In genomic region chr16:78608305-78608776, GRCh38 we compare ENCODE assay signal across 17 cellular contexts.
DNase-seq lines count a peak whose midpoint lies in the region; ATAC-seq and TF ChIP-seq lines count a peak whose summit lies in the region.
"Had no signal": no experiment of that assay in that cellular context is flagged by ENCODE, and none has a peak within 500 bp of the region (broad histone marks: within the 10 kb centered on the region; RNA-seq: fewer than 3 reads in every experiment).

No MANE protein-coding gene starts in this region.

- H3K27me3 Mint-ChIP-seq in chondrocyte (ENCODE audit: low read depth) (no peaks in the 10 kb centered on the region), nephron progenitor cell (ENCODE audit: low read depth, poor library complexity) (peaks cover 8% of the 10 kb centered on the region)
- H3K27me3 Mint-ChIP-seq: stimulated activated naive CD8-positive, alpha-beta T cell treated with anti-CD3 and anti-CD28 coated beads, Interleukin-15, Interleukin-2, amounts not matched to agents 100 ng/mL and 50 ng/mL, for 24 hours had no signal

- DNase-seq in chondrocyte (ENCODE audit: low spot score) (no peak), left ventricle myocardium superior (no peak), nephron progenitor cell (peak; percentile 74), thoracic aorta (ENCODE audit: low spot score) (no peak), T-helper 9 cell (no peak)
- no peak for DNase-seq in stimulated activated CD4-positive, alpha-beta T cell treated with anti-CD3 and anti-CD28 coated beads, Interleukin-4, amount 100 ng/mL, for 4 hours
- no peak for DNase-seq in stimulated activated CD4-positive, alpha-beta T cell treated with anti-CD3 and anti-CD28 coated beads, Interleukin-2, amount 100 ng/mL, for 48 hours
- DNase-seq: colonic mucosa, GM23248, NCI-H187 treated with DMSO at 0.1 percent for 48 hours, NCI-H69, Peyer's patch had no signal

- H3K9me3 Mint-ChIP-seq in chondrocyte (ENCODE audit: low read depth), result peaks cover 3% of the 10 kb centered on the region
- H3K9me3 Mint-ChIP-seq in nephron progenitor cell, result no peaks in the 10 kb centered on the region
- H3K9me3 Mint-ChIP-seq: stimulated activated naive CD8-positive, alpha-beta T cell treated with anti-CD3 and anti-CD28 coated beads, Interleukin-15, Interleukin-2, amounts not matched to agents 100 ng/mL and 50 ng/mL, for 24 hours had no signal

- H3K27me3 ChIP-seq in thoracic aorta (replicated peaks; ENCODE audit: insufficient read depth), result no peaks in the 10 kb centered on the region
- H3K27me3 ChIP-seq: colonic mucosa, Peyer's patch had no signal

- H3K4me1 ChIP-seq in thoracic aorta (ENCODE audit: control insufficient read depth in 1 of 2, low read depth in 2 of 2), result peaks cover 0 to 3% of the 10 kb centered on the region in 2 donors
- H3K4me1 ChIP-seq: colonic mucosa had no signal

- no peaks in the 10 kb centered on the region for H3K9me3 ChIP-seq in thoracic aorta
- H3K9me3 ChIP-seq: colonic mucosa, neutrophil, Peyer's patch had no signal

- intact Hi-C loops in left ventricle myocardium superior (cut with micrococcal nuclease), result no loop called here

- H3K27ac ChIP-seq in thoracic aorta, result no peak overlapping the region
- H3K27ac ChIP-seq: colonic mucosa, GM23248, neutrophil, skin epidermis, VCaP had no signal

- H3K4me3 ChIP-seq in thoracic aorta, result peak overlapping the region; percentile 22
- H3K4me3 ChIP-seq: colonic mucosa, GM23248, skin epidermis had no signal

- H3K36me3 Mint-ChIP-seq in chondrocyte (ENCODE audit: low read depth) (no peaks in the 10 kb centered on the region), nephron progenitor cell (ENCODE audit: low read depth) (no peaks in the 10 kb centered on the region)

- TF ChIP-seq CTCF in chondrocyte (IDR thresholded peaks at IDR 0.05), result no peak
- no peak for TF ChIP-seq CTCF in nephron progenitor cell (IDR thresholded peaks at IDR 0.05)
- no peak for TF ChIP-seq CTCF in thoracic aorta (IDR thresholded peaks at IDR 0.05)

- H3K27ac Mint-ChIP-seq in chondrocyte (ENCODE audit: unreplicated experiment), result peak overlapping the region; percentile 75
- peak overlapping the region; percentile 82 for H3K27ac Mint-ChIP-seq in nephron progenitor cell
- H3K27ac Mint-ChIP-seq: stimulated activated naive CD8-positive, alpha-beta T cell treated with anti-CD3 and anti-CD28 coated beads, Interleukin-15, Interleukin-2, amounts not matched to agents 100 ng/mL and 50 ng/mL, for 24 hours had no signal

- ATAC-seq in left ventricle myocardium superior (peak; percentile 71), thoracic aorta (ENCODE audit: insufficient number of reproducible peaks, low FRiP score, low read depth) (no peak), HG03280 (IDR thresholded peaks at IDR 0.05; ENCODE audit: unreplicated experiment) (no peak)

- H3K4me1 Mint-ChIP-seq in chondrocyte (ENCODE audit: low read depth) (peaks cover 29% of the 10 kb centered on the region), nephron progenitor cell (peaks cover 73% of the 10 kb centered on the region)

- H3K4me3 Mint-ChIP-seq in chondrocyte (ENCODE audit: unreplicated experiment), result peak overlapping the region; percentile 52
- no peak overlapping the region for H3K4me3 Mint-ChIP-seq in nephron progenitor cell
- H3K4me3 Mint-ChIP-seq: stimulated activated naive CD8-positive, alpha-beta T cell treated with anti-CD3 and anti-CD28 coated beads, Interleukin-15, Interleukin-2, amounts not matched to agents 100 ng/mL and 50 ng/mL, for 24 hours had no signal

- no peaks in the 10 kb centered on the region for H3K36me3 ChIP-seq in thoracic aorta
- H3K36me3 ChIP-seq: colonic mucosa, neutrophil, Peyer's patch had no signal
